Comparison of ENCODE assay signal across 8 cellular contexts in genomic region chr15:60396560-60396963, GRCh38. TPM values are rescaled to one million over a fixed set of nuclear protein-coding genes. Genes with fewer than 3 reads are reported as not detected.
DNase-seq lines count a peak whose midpoint lies in the region; ATAC-seq, FAIRE-seq and TF ChIP-seq lines count a peak whose summit lies in the region.

No MANE protein-coding gene starts in this region.

- peaks cover 21 to 38% of the 10 kb centered on the region in 2 donors for H3K4me1 ChIP-seq in kidney (ENCODE audit: control insufficient read depth in 1 of 2, insufficient read depth in 1 of 2, low read depth in 1 of 2, low read length in 2 of 2)
- peaks cover 49 to 51% of the 10 kb centered on the region in 2 donors for H3K4me1 ChIP-seq in thyroid gland

- peaks cover 51% of the 10 kb centered on the region for H3K36me3 Mint-ChIP-seq in activated CD4-positive, alpha-beta T cell treated with anti-CD3 and anti-CD28 coated beads, Interleukin-2, amount 10 ng/mL, durations not matched to agents 7 days and 5 days (ENCODE audit: low read depth)
- H3K36me3 Mint-ChIP-seq in activated naive CD8-positive, alpha-beta T cell treated with anti-CD3 and anti-CD28 coated beads, Interleukin-2, amount 50 U/mL, for 24 hours (ENCODE audit: low read depth) = peaks cover 21% of the 10 kb centered on the region

- no peak for TF ChIP-seq CTCF in kidney (IDR thresholded peaks at IDR 0.05; ENCODE audit: borderline replicate concordance, extremely low read depth, insufficient read depth)
- TF ChIP-seq CTCF in thyroid gland (IDR thresholded peaks at IDR 0.05) = no peak

- peak overlapping the region; percentile 65 to 85 for H3K4me3 ChIP-seq in kidney (ENCODE audit: low read length in 2 of 2)
- H3K4me3 ChIP-seq in thyroid gland (replicated peaks in 1 of 3) = peak overlapping the region in 2 of 3 donors; percentile 91 to 94

- no peaks in the 10 kb centered on the region for H3K27me3 ChIP-seq in thyroid gland

- H3K9me3 ChIP-seq in kidney (ENCODE audit: control insufficient read depth in 1 of 2, low read length in 2 of 2) = no peaks in the 10 kb centered on the region
- H3K9me3 ChIP-seq in thyroid gland = no peaks in the 10 kb centered on the region

- peaks cover 77% of the 10 kb centered on the region for H3K4me1 Mint-ChIP-seq in activated CD4-positive, alpha-beta T cell treated with anti-CD3 and anti-CD28 coated beads, Interleukin-2, amount 10 ng/mL, durations not matched to agents 7 days and 5 days
- H3K4me1 Mint-ChIP-seq in activated naive CD8-positive, alpha-beta T cell treated with anti-CD3 and anti-CD28 coated beads, Interleukin-2, amount 50 U/mL, for 24 hours = peaks cover 57% of the 10 kb centered on the region

- FAIRE-seq in kidney (lab: Jason Lieb, UNC) = no peak

- intact Hi-C loops in kidney (cut with DNase I) (no loop called here), thyroid gland (cut with DNase I) (loop anchor here (5.0 kb wide), 1 partner anchor 34 kb away; no protein-coding TSS in a partner anchor)

- peak overlapping the region in 1 of 2 donors; percentile 78 for H3K9ac ChIP-seq in kidney (ENCODE audit: low read length in 2 of 2)

- POLR2A ChIA-PET in activated CD4-positive, alpha-beta T cell treated with anti-CD3 and anti-CD28 coated beads, Interleukin-2, amount 10 ng/mL, durations not matched to agents 7 days and 5 days (lab: Charles Lee) = no interaction called here

- no peak for ATAC-seq in activated naive CD8-positive, alpha-beta T cell treated with anti-CD3 and anti-CD28 coated beads, Interleukin-2, amount 50 U/mL, for 24 hours
- ATAC-seq in HG02759 (IDR thresholded peaks at IDR 0.05; ENCODE audit: unreplicated experiment) (no peak), GM21717 (IDR thresholded peaks at IDR 0.05; ENCODE audit: unreplicated experiment) (no peak)

- peak overlapping the region; percentile 96 for H3K27ac Mint-ChIP-seq in activated CD4-positive, alpha-beta T cell treated with anti-CD3 and anti-CD28 coated beads, Interleukin-2, amount 10 ng/mL, durations not matched to agents 7 days and 5 days
- peak overlapping the region; percentile 89 for H3K27ac Mint-ChIP-seq in activated naive CD8-positive, alpha-beta T cell treated with anti-CD3 and anti-CD28 coated beads, Interleukin-2, amount 50 U/mL, for 24 hours

- H3K9me3 Mint-ChIP-seq in activated CD4-positive, alpha-beta T cell treated with anti-CD3 and anti-CD28 coated beads, Interleukin-2, amount 10 ng/mL, durations not matched to agents 7 days and 5 days = no peaks in the 10 kb centered on the region
- no peaks in the 10 kb centered on the region for H3K9me3 Mint-ChIP-seq in activated naive CD8-positive, alpha-beta T cell treated with anti-CD3 and anti-CD28 coated beads, Interleukin-2, amount 50 U/mL, for 24 hours

- CTCF ChIA-PET in activated CD4-positive, alpha-beta T cell treated with anti-CD3 and anti-CD28 coated beads, Interleukin-2, amount 10 ng/mL, durations not matched to agents 7 days and 5 days (lab: Charles Lee) = interaction anchor here (0.6 to 1.5 kb wide), 2 partner anchors 10 to 95 kb away, joined by 4 to 6 read pairs; no protein-coding TSS in a partner anchor

- H3K27me3 Mint-ChIP-seq in activated CD4-positive, alpha-beta T cell treated with anti-CD3 and anti-CD28 coated beads, Interleukin-2, amount 10 ng/mL, durations not matched to agents 7 days and 5 days = peaks cover 7% of the 10 kb centered on the region
- peaks cover 5% of the 10 kb centered on the region for H3K27me3 Mint-ChIP-seq in activated naive CD8-positive, alpha-beta T cell treated with anti-CD3 and anti-CD28 coated beads, Interleukin-2, amount 50 U/mL, for 24 hours

- H3K4me3 Mint-ChIP-seq in activated CD4-positive, alpha-beta T cell treated with anti-CD3 and anti-CD28 coated beads, Interleukin-2, amount 10 ng/mL, durations not matched to agents 7 days and 5 days = peak overlapping the region; percentile 95
- peak overlapping the region; percentile 91 for H3K4me3 Mint-ChIP-seq in activated naive CD8-positive, alpha-beta T cell treated with anti-CD3 and anti-CD28 coated beads, Interleukin-2, amount 50 U/mL, for 24 hours

- peak overlapping the region; percentile 82 to 87 for H3K27ac ChIP-seq in kidney (ENCODE audit: low read depth in 2 of 2, low read length in 2 of 2)
- H3K27ac ChIP-seq in thyroid gland = peak overlapping the region; percentile 96 to 99 (median 98)

- no peaks in the 10 kb centered on the region for H3K36me3 ChIP-seq in kidney (ENCODE audit: control insufficient read depth in 1 of 2, insufficient read depth in 2 of 2, low read length in 2 of 2)
- H3K36me3 ChIP-seq in thyroid gland = no peaks in the 10 kb centered on the region

- no peak for DNase-seq in activated CD4-positive, alpha-beta T cell treated with anti-CD3 and anti-CD28 coated beads, Interleukin-2, amount 10 ng/mL, durations not matched to agents 7 days and 5 days
- no peak for DNase-seq in activated CD4-positive, alpha-beta T cell treated with anti-CD3 and anti-CD28 coated beads, Interleukin-2, amount 50 U/mL, for 4 hours
- no peak for DNase-seq in activated naive CD8-positive, alpha-beta T cell treated with anti-CD3 and anti-CD28 coated beads, Interleukin-2, amount 50 U/mL, for 24 hours
- DNase-seq in kidney = no peak
- no peak for DNase-seq in thyroid gland
- no peak for DNase-seq in nucleus accumbens (lab: John Stamatoyannopoulos, UW)

- WGBS in thyroid gland, 2 donors = 37 to 41% methylated on average over 5 of the region's 5 CpGs

- TF ChIP-seq POLR2A in thyroid gland (IDR thresholded peaks at IDR 0.05) = no peak

RNA-seq across cellular contexts. Expression of gene ANXA2, which starts 1.2 kb away (rescaled TPM):
- 100 to 1,000 TPM; 438 to 488 TPM for total RNA-seq in activated CD4-positive, alpha-beta T cell treated with anti-CD3 and anti-CD28 coated beads, Interleukin-2, amount 10 ng/mL, durations not matched to agents 7 days and 5 days
- total RNA-seq in kidney (867 TPM), thyroid gland (100 to 1,000 TPM; 436 to 796 (median 612) TPM)
- polyA plus RNA-seq in kidney (ENCODE audit: insufficient read depth, low read depth, low replicate concordance) = 383 TPM
